Comparison of ENCODE assay signal across 10 cellular contexts in genomic region chr15:51735611-51736010, GRCh38. TPM values are rescaled to one million over a fixed set of nuclear protein-coding genes. Genes with fewer than 3 reads are reported as not detected.
DNase-seq lines count a peak whose midpoint lies in the region; ATAC-seq and TF ChIP-seq lines count a peak whose summit lies in the region.
"Had no signal": no experiment of that assay in that cellular context is flagged by ENCODE, and none has a peak within 500 bp of the region (broad histone marks: within the 10 kb centered on the region; RNA-seq: fewer than 3 reads in every experiment).

No MANE protein-coding gene starts in this region.

- WGBS in H9 (ENCODE audit: extremely low coverage, insufficient read length, low lambda C conversion rate): no CpG with 5 or more reads among the region's 3 CpGs

- no peak overlapping the region for H2BK12ac ChIP-seq in H9 (ENCODE audit: insufficient read length, low read depth, low read length)

- H3K18ac ChIP-seq in H9 (ENCODE audit: insufficient read length, low read depth, low read length): no peak overlapping the region

- H3K4me2 ChIP-seq in H9 (ENCODE audit: insufficient read depth, insufficient read length, low read length): no peak overlapping the region

- H3K56ac ChIP-seq in H9 (ENCODE audit: insufficient read length, low read depth, low read length): no peak overlapping the region

- peak overlapping the region; percentile 95 for H3K4me3 ChIP-seq in coronary artery

- H3K4me1 ChIP-seq in H9 (ENCODE audit: insufficient read depth, low read length): no peaks in the 10 kb centered on the region

- H3K23me2 ChIP-seq in H9 (ENCODE audit: insufficient read length, low read depth, low read length, poor library complexity, severe bottlenecking): peaks cover 7% of the 10 kb centered on the region

- H3K36me3 Mint-ChIP-seq in activated T-cell treated with anti-CD3 and anti-CD28 coated beads, Interleukin-2, amount 50 U/mL, for 24 hours (ENCODE audit: low read depth): peaks cover 23% of the 10 kb centered on the region
- H3K36me3 Mint-ChIP-seq in T-helper 17 cell (ENCODE audit: low read depth) (peaks cover 7% of the 10 kb centered on the region), H9 (ENCODE audit: insufficient read depth in 1 of 3, low read depth in 3 of 3) (no peaks in the 10 kb centered on the region; a peak in 1 of 7 replicates)

- H2AFZ ChIP-seq in H9 (ENCODE audit: low read length): no peak overlapping the region

- no peak overlapping the region for H3T11ph ChIP-seq in H9 (ENCODE audit: low read length)

- no peak for DNase-seq in activated T-cell treated with anti-CD3 and anti-CD28 coated beads, Interleukin-2, amount 50 U/mL, for 24 hours
- DNase-seq in activated T-cell treated with anti-CD3 and anti-CD28 coated beads for 4 hours (no peak), T-helper 17 cell (no peak), coronary artery (ENCODE audit: low spot score) (no peak), DMS79 treated with DMSO at 0.1 percent for 48 hours (lab: John Stamatoyannopoulos, UW) (no peak), NCI-H1930 (lab: John Stamatoyannopoulos, UW) (no peak), H9 (no peak)
- no peak for DNase-seq in stimulated activated naive CD8-positive, alpha-beta T cell treated with anti-CD3 and anti-CD28 coated beads, Interleukin-15, amount 100 ng/mL, for 72 hours
- DNase-seq: effector CD8-positive, alpha-beta T cell had no signal

- H3K27ac Mint-ChIP-seq in activated T-cell treated with anti-CD3 and anti-CD28 coated beads, Interleukin-2, amount 50 U/mL, for 24 hours: peak overlapping the region; percentile 93
- H3K27ac Mint-ChIP-seq in T-helper 17 cell (peak overlapping the region; percentile 100), H9 (no peak overlapping the region)
- H3K27ac Mint-ChIP-seq in stimulated activated naive CD8-positive, alpha-beta T cell treated with anti-CD3 and anti-CD28 coated beads, Interleukin-15, amount 100 ng/mL, for 72 hours: peak overlapping the region; percentile 7 to 89

- no peak overlapping the region for H3K9ac ChIP-seq in H9 (ENCODE audit: extremely low read depth, insufficient read length, low read length)

- no peak overlapping the region for H2BK20ac ChIP-seq in H9 (ENCODE audit: low read depth, low read length, poor library complexity, severe bottlenecking)

- no peak overlapping the region for H2BK120ac ChIP-seq in H9 (ENCODE audit: low read depth, low read length, poor library complexity, severe bottlenecking)

- H3K79me2 ChIP-seq in H9 (ENCODE audit: insufficient read depth, low read length): 0 out of 2 replicates have a peak, but pooled peaks cover 1% of the 10 kb centered on the region

- H2BK15ac ChIP-seq in H9 (ENCODE audit: low read depth, low read length): no peak overlapping the region

- H3K27me3 ChIP-seq in H9 (ENCODE audit: insufficient read depth, low read length): peaks cover 7% of the 10 kb centered on the region; the same call in 1 of the 2 replicates

- H3K23ac ChIP-seq in H9 (ENCODE audit: insufficient read length, low read depth, low read length): no peak overlapping the region

- no peaks in the 10 kb centered on the region for H4K20me1 ChIP-seq in H9 (ENCODE audit: control insufficient read depth, insufficient read depth, insufficient read length)

- H3K27me3 Mint-ChIP-seq in activated T-cell treated with anti-CD3 and anti-CD28 coated beads, Interleukin-2, amount 50 U/mL, for 24 hours: no peaks in the 10 kb centered on the region
- H3K27me3 Mint-ChIP-seq in T-helper 17 cell (no peaks in the 10 kb centered on the region), H9 (ENCODE audit: low read depth) (peaks cover 43% of the 10 kb centered on the region)
- no peaks in the 10 kb centered on the region for H3K27me3 Mint-ChIP-seq in stimulated activated naive CD8-positive, alpha-beta T cell treated with anti-CD3 and anti-CD28 coated beads, Interleukin-15, amount 100 ng/mL, for 72 hours

- H3K4ac ChIP-seq in H9 (ENCODE audit: low read depth, low read length): no peak overlapping the region

- H4K91ac ChIP-seq in H9 (ENCODE audit: insufficient read length, low read depth, low read length): no peak overlapping the region

- no peak overlapping the region for H4K8ac ChIP-seq in H9 (replicated peaks; ENCODE audit: insufficient read length, low read depth, low read length)

- H3K27ac ChIP-seq in coronary artery (peak overlapping the region; percentile 12 to 95), H9 (ENCODE audit: insufficient read length, low read depth, low read length) (no peak overlapping the region)

- H3K4me3 Mint-ChIP-seq in activated T-cell treated with anti-CD3 and anti-CD28 coated beads, Interleukin-2, amount 50 U/mL, for 24 hours: peak overlapping the region; percentile 85
- peak overlapping the region; percentile 94 for H3K4me3 Mint-ChIP-seq in T-helper 17 cell
- H3K4me3 Mint-ChIP-seq in stimulated activated naive CD8-positive, alpha-beta T cell treated with anti-CD3 and anti-CD28 coated beads, Interleukin-15, amount 100 ng/mL, for 72 hours: peak overlapping the region; percentile 82 to 85
- no peak overlapping the region for H3K4me3 Mint-ChIP-seq in H9

- H3K9me3 ChIP-seq in T-helper 17 cell (ENCODE audit: control insufficient read depth, low read length, poor library complexity, severe bottlenecking): no peaks in the 10 kb centered on the region
- H3K9me3 ChIP-seq in H9 (ENCODE audit: control insufficient read depth, low read depth, low read length): no peaks in the 10 kb centered on the region

- H4K5ac ChIP-seq in H9 (ENCODE audit: insufficient read length, low read depth, low read length): no peak overlapping the region

- H3K14ac ChIP-seq in H9 (ENCODE audit: insufficient read depth, low read length): no peak overlapping the region

- peak; percentile 39 for ATAC-seq in T-helper 17 cell
- ATAC-seq in stimulated activated naive CD8-positive, alpha-beta T cell treated with anti-CD3 and anti-CD28 coated beads, Interleukin-15, amount 100 ng/mL, for 72 hours: no peak

- no peak for TF ChIP-seq CTCF in coronary artery (IDR thresholded peaks at IDR 0.05)
- no peak for TF ChIP-seq CTCF in H9 (conservative IDR thresholded peaks at IDR 0.05)

- H3K79me1 ChIP-seq in H9 (ENCODE audit: insufficient read depth, low read depth, low read length, poor library complexity, severe bottlenecking): no peaks in the 10 kb centered on the region

- no peaks in the 10 kb centered on the region for H3K9me3 Mint-ChIP-seq in activated T-cell treated with anti-CD3 and anti-CD28 coated beads, Interleukin-2, amount 50 U/mL, for 24 hours
- no peaks in the 10 kb centered on the region for H3K9me3 Mint-ChIP-seq in stimulated activated naive CD8-positive, alpha-beta T cell treated with anti-CD3 and anti-CD28 coated beads, Interleukin-15, amount 100 ng/mL, for 72 hours
- no peaks in the 10 kb centered on the region; a peak in 2 of 5 replicates for H3K9me3 Mint-ChIP-seq in H9

- no peak overlapping the region for H2BK5ac ChIP-seq in H9 (ENCODE audit: insufficient read length, low read length)

- H2AK5ac ChIP-seq in H9 (ENCODE audit: insufficient read length, low read length): no peak overlapping the region

- H3K4me1 Mint-ChIP-seq in activated T-cell treated with anti-CD3 and anti-CD28 coated beads, Interleukin-2, amount 50 U/mL, for 24 hours (ENCODE audit: low read depth): peaks cover 75% of the 10 kb centered on the region
- H3K4me1 Mint-ChIP-seq in T-helper 17 cell (peaks cover 66% of the 10 kb centered on the region), H9 (peaks cover 18 to 24% of the 10 kb centered on the region in 2 experiments)
- H3K4me1 Mint-ChIP-seq in stimulated activated naive CD8-positive, alpha-beta T cell treated with anti-CD3 and anti-CD28 coated beads, Interleukin-15, amount 100 ng/mL, for 72 hours: peaks cover 76% of the 10 kb centered on the region

RNA-seq across cellular contexts. Expression of gene LYSMD2, which starts 1.8 kb away (rescaled TPM):
- 10 to 100 TPM; 17.6 to 21.8 TPM for total RNA-seq in T-helper 17 cell
- total RNA-seq in H9 (2021): 3.9 and 4.1 TPM in 2 replicates

RNA-seq across cellular contexts. Expression of gene TMOD2, which starts 15.8 kb away (rescaled TPM):
- total RNA-seq in T-helper 17 cell (1 to 10 TPM; 8.0 to 9.5 TPM), H9 (2021) (1.8 and 3.0 TPM in 2 replicates)

RNA-seq across cellular contexts. Expression of gene SCG3, which starts 54.3 kb away (rescaled TPM):
- total RNA-seq in T-helper 17 cell (not detected), H9 (2021) (22.7 and 24.0 TPM in 2 replicates)
- total RNA-seq: RPMI7951 had no signal

Comparison
In these comparisons a context has a peak if more than half of its experiments do, and no peak if none do; other contexts are left out.
1. H3K27ac Mint-ChIP-seq: peak in activated T-cell treated with anti-CD3 and anti-CD28 coated beads, Interleukin-2, amount 50 U/mL, for 24 hours (single experiment), T-helper 17 cell (single experiment) and stimulated activated naive CD8-positive, alpha-beta T cell treated with anti-CD3 and anti-CD28 coated beads, Interleukin-15, amount 100 ng/mL, for 72 hours (2 of 2); none in H9 (0 of 3).
2. H3K4me3 Mint-ChIP-seq: peak in activated T-cell treated with anti-CD3 and anti-CD28 coated beads, Interleukin-2, amount 50 U/mL, for 24 hours (single experiment), T-helper 17 cell (single experiment) and stimulated activated naive CD8-positive, alpha-beta T cell treated with anti-CD3 and anti-CD28 coated beads, Interleukin-15, amount 100 ng/mL, for 72 hours (2 of 2); none in H9 (0 of 2).
3. RNA of gene SCG3, which starts 54.3 kb away (total RNA-seq): 22.7 to 24.0 TPM in H9; not detected in T-helper 17 cell; every median in the first group is over 10 times any median in the second.